ENCODE assay signal across 14 cellular contexts in genomic region chr3:158961911-158962310, GRCh38.
DNase-seq lines count a peak whose midpoint lies in the region; ATAC-seq and TF ChIP-seq lines count a peak whose summit lies in the region.
"Had no signal": no experiment of that assay in that cellular context is flagged by ENCODE, and none has a peak within 500 bp of the region (broad histone marks: within the 10 kb centered on the region; RNA-seq: fewer than 3 reads in every experiment).

No MANE protein-coding gene starts in this region.

- H3K27me3 ChIP-seq in neural progenitor cell, result no peaks in the 10 kb centered on the region
- H3K27me3 ChIP-seq: BE2C, SJCRH30 had no signal

- peak; percentile 66 for ATAC-seq in WTC11
- no peak for ATAC-seq in HG02678 (IDR thresholded peaks at IDR 0.05; ENCODE audit: unreplicated experiment)

- no peak overlapping the region for H3K27ac ChIP-seq in neural progenitor cell
- H3K27ac ChIP-seq: 22Rv1, SJCRH30 had no signal

- H4K20me1 ChIP-seq in neural progenitor cell (ENCODE audit: low read depth), result no peaks in the 10 kb centered on the region

- peak overlapping the region; percentile 98 for H2AFZ ChIP-seq in neural progenitor cell (replicated peaks)

- DNase-seq in DMS 273 (lab: John Stamatoyannopoulos, UW; ENCODE audit: unreplicated experiment), result peak; percentile 35
- no peak for DNase-seq in DMS 273 treated with DMSO at 0.1 percent for 48 hours (lab: John Stamatoyannopoulos, UW)
- peak; percentile 16 for DNase-seq in NCI-H1048 (lab: John Stamatoyannopoulos, UW)
- no peak for DNase-seq in WTC11 (ENCODE audit: low spot score)
- DNase-seq in neural progenitor cell (ENCODE audit: low spot score), result no peak
- DNase-seq in iPS-NIHi7 (ENCODE audit: extremely low spot score), result no peak
- no peak for DNase-seq in activated CD8-positive, alpha-beta memory T cell treated with anti-CD3 and anti-CD28 coated beads, Interleukin-2, amount 50 U/mL, for 48 hours
- DNase-seq: BE2C; CD4-positive, alpha-beta T cell; NCI-H187; NCI-H510A treated with DMSO at 0.1 percent for 48 hours; SJCRH30 had no signal

- H3K36me3 ChIP-seq in neural progenitor cell, result no peaks in the 10 kb centered on the region
- H3K36me3 ChIP-seq: BE2C, SJCRH30 had no signal

- peaks cover 31% of the 10 kb centered on the region for H3K4me1 Mint-ChIP-seq in WTC11
- peaks cover 7% of the 10 kb centered on the region for H3K4me1 Mint-ChIP-seq in neural progenitor cell

- no peak overlapping the region for H3K4me3 ChIP-seq in neural progenitor cell
- H3K4me3 ChIP-seq: SJCRH30 had no signal

- H3K27me3 Mint-ChIP-seq in WTC11 (ENCODE audit: low read depth) (peaks cover 4% of the 10 kb centered on the region; the same call in 1 of the 2 replicates), neural progenitor cell (ENCODE audit: insufficient read depth, low read depth) (peaks cover 2% of the 10 kb centered on the region)

- no peak overlapping the region for H3K9ac ChIP-seq in neural progenitor cell

- H3K27ac Mint-ChIP-seq in WTC11 (peak overlapping the region; percentile 65), neural progenitor cell (no peak overlapping the region)
- H3K27ac Mint-ChIP-seq: CD4-positive, alpha-beta T cell had no signal

- peak overlapping the region; percentile 57 for H3K4me2 ChIP-seq in neural progenitor cell

- H3K9me3 ChIP-seq in neural progenitor cell (ENCODE audit: low read depth), result no peaks in the 10 kb centered on the region
- H3K9me3 ChIP-seq: BE2C, SJCRH30 had no signal

- peaks cover 12% of the 10 kb centered on the region for H3K4me1 ChIP-seq in neural progenitor cell
- H3K4me1 ChIP-seq: BE2C, SJCRH30 had no signal

- H3K79me2 ChIP-seq in neural progenitor cell (ENCODE audit: low read depth), result no peaks in the 10 kb centered on the region

- TF ChIP-seq CTCF in WTC11 (IDR thresholded peaks at IDR 0.05) (no peak), neural progenitor cell (IDR thresholded peaks at IDR 0.05) (no peak)

- H3F3A ChIP-seq in neural progenitor cell (ENCODE audit: low read depth), result no peaks in the 10 kb centered on the region

- CTCF ChIA-PET in WTC11 (lab: Charles Lee), result interaction anchor here (0.6 to 1.0 kb wide), 2 partner anchors 71 to 234 kb away, joined by 3 to 4 read pairs; no protein-coding TSS in a partner anchor

- POLR2A ChIA-PET in WTC11 (lab: Charles Lee), result no interaction called here

- peaks cover 3% of the 10 kb centered on the region; the same call in 1 of the 2 replicates for H3K36me3 Mint-ChIP-seq in WTC11
- H3K36me3 Mint-ChIP-seq in neural progenitor cell, result no peaks in the 10 kb centered on the region

- no peak overlapping the region for H3K4me3 Mint-ChIP-seq in WTC11
- no peak overlapping the region for H3K4me3 Mint-ChIP-seq in neural progenitor cell
- H3K4me3 Mint-ChIP-seq: CD4-positive, alpha-beta T cell had no signal

- peaks cover 24% of the 10 kb centered on the region for H3K9me3 Mint-ChIP-seq in WTC11
- H3K9me3 Mint-ChIP-seq in neural progenitor cell, result peaks cover 2% of the 10 kb centered on the region
- H3K9me3 Mint-ChIP-seq: CD4-positive, alpha-beta T cell had no signal

TF ChIP-seq in WTC11, 78 proteins besides CTCF, POLR2A, EP300 and RAD21:
- no peak for TF ChIP-seq NR3C1 (CRISPR knock-in tag; conservative IDR thresholded peaks at IDR 0.05; ENCODE audit: low read depth)
- no peak for TF ChIP-seq CREM (CRISPR knock-in tag; IDR thresholded peaks at IDR 0.05)
- TF ChIP-seq, protein P1, sequence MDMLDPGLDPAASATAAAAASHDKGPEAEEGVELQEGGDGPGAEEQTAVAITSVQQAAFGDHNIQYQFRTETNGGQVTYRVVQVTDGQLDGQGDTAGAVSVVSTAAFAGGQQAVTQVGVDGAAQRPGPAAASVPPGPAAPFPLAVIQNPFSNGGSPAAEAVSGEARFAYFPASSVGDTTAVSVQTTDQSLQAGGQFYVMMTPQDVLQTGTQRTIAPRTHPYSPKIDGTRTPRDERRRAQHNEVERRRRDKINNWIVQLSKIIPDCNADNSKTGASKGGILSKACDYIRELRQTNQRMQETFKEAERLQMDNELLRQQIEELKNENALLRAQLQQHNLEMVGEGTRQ (CRISPR knock-in tag; IDR thresholded peaks at IDR 0.05), result peak; percentile 44; the same call in 1 of the 2 replicates
- no peak for TF ChIP-seq ZNF396 (CRISPR knock-in tag; IDR thresholded peaks at IDR 0.05; ENCODE audit: borderline replicate concordance)
- TF ChIP-seq ETV6 (CRISPR knock-in tag; IDR thresholded peaks at IDR 0.05), result no peak
- no peak for TF ChIP-seq ZNF423 (CRISPR knock-in tag; IDR thresholded peaks at IDR 0.05)
- no peak for TF ChIP-seq ZNF416 (CRISPR knock-in tag; IDR thresholded peaks at IDR 0.05)
- TF ChIP-seq GTF2I (CRISPR knock-in tag; conservative IDR thresholded peaks at IDR 0.05), result no peak
TF ChIP-seq in WTC11: peak in this region for 1.

Comparison
In these comparisons a context has a peak if more than half of its experiments do, and no peak if none do; other contexts are left out.
1. DNase-seq: peak in DMS 273 (single experiment) and NCI-H1048 (single experiment); none in DMS 273 treated with DMSO at 0.1 percent for 48 hours (single experiment), WTC11 (single experiment), neural progenitor cell (single experiment), iPS-NIHi7 (single experiment) and activated CD8-positive, alpha-beta memory T cell treated with anti-CD3 and anti-CD28 coated beads, Interleukin-2, amount 50 U/mL, for 48 hours (single experiment).